ENCODE assay signal across 32 cellular contexts in the genomic region with DNA sequence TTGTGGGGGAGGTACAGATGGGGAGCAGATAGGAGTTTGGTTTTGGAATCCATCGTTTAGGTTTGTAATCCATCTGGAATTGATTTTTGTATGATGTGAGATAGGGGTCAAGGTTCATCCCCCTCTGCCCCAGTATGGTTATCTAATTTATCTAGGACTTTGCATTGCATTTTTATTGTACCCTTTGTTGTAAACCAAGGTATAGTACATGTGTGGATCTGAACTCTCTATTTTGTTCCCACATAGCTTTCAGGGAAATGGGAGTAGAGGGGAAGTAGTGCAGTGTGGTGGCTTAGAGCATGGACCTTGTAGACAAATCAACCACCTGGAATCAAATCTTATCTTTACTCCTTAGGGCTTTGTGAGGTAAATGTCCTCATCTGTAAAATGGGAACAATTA.
"Had no signal": no experiment of that assay in that cellular context is flagged by ENCODE, and none has a peak within 500 bp of the region (broad histone marks: within the 10 kb centered on the region; RNA-seq: fewer than 3 reads in every experiment).

No MANE protein-coding gene starts in this region.

- FAIRE-seq: astrocyte, RCC 7860 had no signal

- H2AFZ ChIP-seq: PC-9 had no signal

- H3K27me3 ChIP-seq: body of pancreas, breast epithelium had no signal

- H3K4me3 Mint-ChIP-seq: activated CD8-positive, alpha-beta T cell treated with anti-CD3 and anti-CD28 coated beads for 36 hours; activated naive CD4-positive, alpha-beta T cell treated with anti-CD3 and anti-CD28 coated beads, Interleukin-2, amount 50 U/mL, for 24 hours; activated naive CD8-positive, alpha-beta T cell treated with anti-CD3 and anti-CD28 coated beads, Interleukin-2, amount 10 ng/mL, durations not matched to agents 7 days and 5 days; activated T-cell treated with anti-CD3 and anti-CD28 coated beads, Interleukin-2, amount 50 U/mL, for 72 hours had no signal

- H3K9me3 ChIP-seq: body of pancreas, breast epithelium had no signal

- H3K36me3 ChIP-seq: breast epithelium, WERI-Rb-1 had no signal

- H3K4me1 ChIP-seq: body of pancreas, breast epithelium had no signal

- ATAC-seq: activated CD8-positive, alpha-beta T cell treated with anti-CD3 and anti-CD28 coated beads for 36 hours; activated T-cell treated with anti-CD3 and anti-CD28 coated beads, Interleukin-2, amount 50 U/mL, for 72 hours; body of pancreas; Right ventricle myocardium inferior had no signal

- H3K27ac ChIP-seq: body of pancreas, breast epithelium, coronary artery, PC-9, RWPE1, WERI-Rb-1 had no signal

- H3K4me2 ChIP-seq: PC-9 had no signal

- DNase-seq: activated CD4-positive, alpha-beta T cell treated with anti-CD3 and anti-CD28 coated beads for 1 hour; activated CD4-positive, alpha-beta T cell treated with anti-CD3 and anti-CD28 coated beads for 48 hours; activated CD4-positive, CD25-positive, alpha-beta regulatory T cell; activated CD8-positive, alpha-beta T cell treated with anti-CD3 and anti-CD28 coated beads for 36 hours; activated gamma-delta T cell; activated naive CD4-positive, alpha-beta T cell treated with Interleukin-2 at 50 U/mL for 16 hours; activated naive CD8-positive, alpha-beta T cell treated with anti-CD3 and anti-CD28 coated beads, Interleukin-2, amount 10 ng/mL, durations not matched to agents 7 days and 5 days; activated T-cell treated with anti-CD3 and anti-CD28 coated beads, Interleukin-2, amount 50 U/mL, for 1 hour; activated T-cell treated with anti-CD3 and anti-CD28 coated beads, Interleukin-2, amount 50 U/mL, for 72 hours; amygdala; body of pancreas; NCI-H1105; NCI-H1417 treated with DMSO at 0.1 percent for 48 hours; NCI-H187 treated with DMSO at 0.1 percent for 48 hours; NCI-H2081; NCI-H345; NCI-H524 treated with DMSO at 0.1 percent for 48 hours; NK-92 treated with Interleukin-12 subunit alpha and Interleukin-12 subunit beta, amount 100 ng/mL, for 24 hours; PC-9; SIG-M5; SW 1271; T-helper 1 cell; T1000; WERI-Rb-1 had no signal

- H3K27ac Mint-ChIP-seq: activated CD8-positive, alpha-beta T cell treated with anti-CD3 and anti-CD28 coated beads for 36 hours; activated naive CD4-positive, alpha-beta T cell treated with anti-CD3 and anti-CD28 coated beads, Interleukin-2, amount 50 U/mL, for 24 hours; activated T-cell treated with anti-CD3 and anti-CD28 coated beads, Interleukin-2, amount 50 U/mL, for 72 hours; activated T-helper 2 cell treated with anti-CD3 and anti-CD28 coated beads, Interferon-gamma antibody, Interleukin-2, Interleukin-4, amounts not matched to agents 10 μg/mL and 5 μg/mL and 100 μg/mL, durations not matched to agents 14 hours and 24 hours and 36 hours had no signal

- H3K27me3 Mint-ChIP-seq: activated CD8-positive, alpha-beta T cell treated with anti-CD3 and anti-CD28 coated beads for 36 hours; activated naive CD4-positive, alpha-beta T cell treated with anti-CD3 and anti-CD28 coated beads, Interleukin-2, amount 50 U/mL, for 24 hours; activated naive CD8-positive, alpha-beta T cell treated with anti-CD3 and anti-CD28 coated beads, Interleukin-2, amount 10 ng/mL, durations not matched to agents 7 days and 5 days had no signal

- H3K9me3 Mint-ChIP-seq: activated CD8-positive, alpha-beta T cell treated with anti-CD3 and anti-CD28 coated beads for 36 hours; activated naive CD4-positive, alpha-beta T cell treated with anti-CD3 and anti-CD28 coated beads, Interleukin-2, amount 50 U/mL, for 24 hours; activated naive CD8-positive, alpha-beta T cell treated with anti-CD3 and anti-CD28 coated beads, Interleukin-2, amount 10 ng/mL, durations not matched to agents 7 days and 5 days; activated T-cell treated with anti-CD3 and anti-CD28 coated beads, Interleukin-2, amount 50 U/mL, for 72 hours; activated T-helper 2 cell treated with anti-CD3 and anti-CD28 coated beads, Interferon-gamma antibody, Interleukin-2, Interleukin-4, amounts not matched to agents 10 μg/mL and 5 μg/mL and 100 μg/mL, durations not matched to agents 14 hours and 24 hours and 36 hours had no signal

- H3K4me3 ChIP-seq: body of pancreas, breast epithelium, coronary artery, PC-9 had no signal
